Comparison of ENCODE assay signal across 8 cellular contexts in genomic region chr2:10935953-10936942, GRCh38. TPM values are rescaled to one million over a fixed set of nuclear protein-coding genes. Genes with fewer than 3 reads are reported as not detected.
DNase-seq lines count a peak whose midpoint lies in the region; ATAC-seq, FAIRE-seq and TF ChIP-seq lines count a peak whose summit lies in the region.
"Had no signal": no experiment of that assay in that cellular context is flagged by ENCODE, and none has a peak within 500 bp of the region (broad histone marks: within the 10 kb centered on the region; RNA-seq: fewer than 3 reads in every experiment).

No MANE protein-coding gene starts in this region.

- peak; percentile 94 for DNase-seq in H54 (ENCODE audit: insufficient read length, low spot score)
- DNase-seq in NCI-H69 (lab: John Stamatoyannopoulos, UW): peak; percentile 45
- peak; percentile 61 for DNase-seq in epidermal melanocyte (ENCODE audit: insufficient read length, low spot score)
- peak; percentile 98 for DNase-seq in osteoblast (ENCODE audit: insufficient read length, low spot score, missing footprints)
- no peak for DNase-seq in stimulated activated CD4-positive, alpha-beta T cell treated with anti-CD3 and anti-CD28 coated beads, Interleukin-2, amount 100 ng/mL, for 48 hours
- no peak for DNase-seq in OCI-LY7 (ENCODE audit: low spot score)
- no peak for DNase-seq in Right ventricle myocardium inferior (ENCODE audit: missing footprints)
- DNase-seq: naive B cell had no signal

- H3K9me3 ChIP-seq in osteoblast (ENCODE audit: low read depth, low read length) (no peaks in the 10 kb centered on the region), OCI-LY7 (ENCODE audit: low read length) (no peaks in the 10 kb centered on the region)

- POLR2A ChIA-PET in OCI-LY7 (lab: Charles Lee): no interaction called here

- H3K4me3 ChIP-seq in osteoblast (ENCODE audit: insufficient read depth, low read length) (no peak overlapping the region), OCI-LY7 (ENCODE audit: low read depth, low read length, poor library complexity, severe bottlenecking) (no peak overlapping the region)

- intact Hi-C loops in OCI-LY7 (cut with micrococcal nuclease; ENCODE audit: unreplicated experiment) (no loop called here), Right ventricle myocardium inferior (cut with DNase I) (no loop called here)

- no peaks in the 10 kb centered on the region for H3K27me3 ChIP-seq in osteoblast (ENCODE audit: insufficient read depth, low read length)

- CTCF ChIA-PET in OCI-LY7 (lab: Charles Lee; ENCODE audit: unreplicated experiment): no interaction called here

- H3K79me2 ChIP-seq in osteoblast (ENCODE audit: insufficient read depth, low read length) (no peaks in the 10 kb centered on the region), OCI-LY7 (ENCODE audit: insufficient read depth, low read depth, low read length) (no peaks in the 10 kb centered on the region)

- H2AFZ ChIP-seq in osteoblast (ENCODE audit: low read length) (no peak overlapping the region), OCI-LY7 (ENCODE audit: low read length) (no peak overlapping the region)

- H3K4me1 ChIP-seq in osteoblast (ENCODE audit: insufficient read depth, low read length): peaks cover 27% of the 10 kb centered on the region
- H3K4me1 ChIP-seq in OCI-LY7 (ENCODE audit: insufficient read depth, low read length, poor library complexity, severe bottlenecking): peaks cover 7% of the 10 kb centered on the region

- peak; percentile 89 for FAIRE-seq in H54 (lab: Jason Lieb, UNC)

- no peak for TF ChIP-seq POLR2A in H54 (IDR thresholded peaks at IDR 0.05; ENCODE audit: low read depth, low read length)

- no peaks in the 10 kb centered on the region for H3K9me2 ChIP-seq in OCI-LY7 (ENCODE audit: insufficient read depth, low read length)

- TF ChIP-seq CTCF in osteoblast (IDR thresholded peaks at IDR 0.05; ENCODE audit: extremely low read depth, low read depth, low read length) (peak; percentile 12), OCI-LY7 (conservative IDR thresholded peaks at IDR 0.05; ENCODE audit: low read length) (no peak)

- H3K36me3 ChIP-seq in osteoblast (ENCODE audit: insufficient read depth, low read length) (no peaks in the 10 kb centered on the region), OCI-LY7 (ENCODE audit: insufficient read depth, low read length) (no peaks in the 10 kb centered on the region)

- ATAC-seq in Right ventricle myocardium inferior: no peak

- peak overlapping the region; percentile 72 for H3K27ac ChIP-seq in osteoblast (ENCODE audit: low read depth, low read length)
- no peak overlapping the region for H3K27ac ChIP-seq in OCI-LY7 (ENCODE audit: low read depth, low read length, poor library complexity, severe bottlenecking)

- H3K4me2 ChIP-seq in osteoblast (ENCODE audit: insufficient read depth, low read length) (peak overlapping the region; percentile 13), OCI-LY7 (ENCODE audit: low read length) (no peak overlapping the region)

- no TSS peak for BruUV-seq in OCI-LY7 (replicated peaks; lab: Mats Ljungman, UMichigan)

- no peaks in the 10 kb centered on the region for H4K20me1 ChIP-seq in osteoblast (ENCODE audit: insufficient read depth, low read length)
- H4K20me1 ChIP-seq in OCI-LY7 (ENCODE audit: insufficient read depth, low read length): no peaks in the 10 kb centered on the region

RNA-seq across cellular contexts. Expression of gene KCNF1, which starts 24.5 kb away (rescaled TPM):
- total RNA-seq in osteoblast (under 0.01 TPM in 1 of 2 replicates, not detected in the other), OCI-LY7 (2022) (not detected in 2 replicates), Right ventricle myocardium inferior (0.24 TPM)
- not detected in 2 replicates for total RNA-seq in OCI-LY7 (2014; rRNA removed; shearing (Covaris generic))

Comparison
In these comparisons a context has a peak if more than half of its experiments do, and no peak if none do; other contexts are left out.
1. DNase-seq: peak in H54 (single experiment), NCI-H69 (single experiment), epidermal melanocyte (single experiment) and osteoblast (single experiment); none in stimulated activated CD4-positive, alpha-beta T cell treated with anti-CD3 and anti-CD28 coated beads, Interleukin-2, amount 100 ng/mL, for 48 hours (0 of 2), OCI-LY7 (single experiment) and Right ventricle myocardium inferior (single experiment).